In the genomic region with DNA sequence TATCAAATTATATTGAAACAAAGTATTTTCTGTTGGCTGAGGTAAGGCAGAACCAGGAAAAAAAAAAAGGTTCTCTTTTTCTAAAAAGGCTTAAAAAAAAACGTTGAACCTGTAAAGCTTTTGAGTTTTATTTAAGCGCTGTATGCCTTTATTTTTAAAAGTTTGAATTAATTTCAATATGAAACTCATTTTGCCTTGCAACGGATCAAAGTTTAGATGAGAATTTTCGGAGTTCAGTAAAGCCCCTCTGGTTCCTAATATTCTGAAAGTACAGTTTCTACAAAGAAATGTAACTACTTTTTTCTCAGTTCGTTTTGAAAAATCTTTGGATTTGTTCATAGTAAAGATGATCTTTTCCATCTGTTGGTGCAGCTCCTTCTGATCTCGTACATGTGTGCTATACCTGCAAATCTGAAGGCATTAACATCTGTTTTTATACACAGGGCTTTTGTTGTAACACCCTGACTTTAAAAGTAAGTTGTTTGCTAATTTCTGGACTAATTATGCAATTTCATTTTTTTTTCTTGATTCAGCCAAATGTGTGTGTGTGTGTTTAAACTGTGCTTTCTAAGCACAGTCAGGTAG, we compare ENCODE assay signal across 19 cellular contexts. TPM values are rescaled to one million over a fixed set of nuclear protein-coding genes. Genes with fewer than 3 reads are reported as not detected.
A peak's percentile ranks its signal among the peaks of the same experiment; 100 is the strongest.
DNase-seq lines count a peak whose midpoint lies in the region; ATAC-seq, FAIRE-seq and TF ChIP-seq lines count a peak whose summit lies in the region.
"Had no signal": no experiment of that assay in that cellular context is flagged by ENCODE, and none has a peak within 500 bp of the region (broad histone marks: within the 10 kb centered on the region; RNA-seq: fewer than 3 reads in every experiment).

No MANE protein-coding gene starts in this region.

- H3K36me3 Mint-ChIP-seq in neural progenitor cell, result peaks cover 4% of the 10 kb centered on the region
- H3K36me3 Mint-ChIP-seq in activated naive CD4-positive, alpha-beta T cell treated with anti-CD3 and anti-CD28 coated beads for 36 hours (ENCODE audit: low read depth), result peaks cover 2% of the 10 kb centered on the region

- H3K27me3 Mint-ChIP-seq in neural progenitor cell (ENCODE audit: insufficient read depth, low read depth), result peaks cover 3% of the 10 kb centered on the region
- H3K27me3 Mint-ChIP-seq in activated naive CD4-positive, alpha-beta T cell treated with anti-CD3 and anti-CD28 coated beads for 36 hours (ENCODE audit: low read depth), result no peaks in the 10 kb centered on the region

- peaks cover 3% of the 10 kb centered on the region for H3K9me1 ChIP-seq in K562 (ENCODE audit: control insufficient read depth, insufficient read depth, low read length)

- TF ChIP-seq CTCF in right atrium auricular region (IDR thresholded peaks at IDR 0.05) (no peak), heart left ventricle (IDR thresholded peaks at IDR 0.05) (no peak), K562 (IDR thresholded peaks at IDR 0.05 in 2 of 3, conservative IDR thresholded peaks at IDR 0.05 in 1 of 3; ENCODE audit: insufficient read depth in 2 of 3, low read depth in 1 of 3, low read length in 3 of 3) (no peak), neural progenitor cell (IDR thresholded peaks at IDR 0.05) (no peak)

- no TSS peak for BruUV-seq in K562 (replicated peaks; lab: Mats Ljungman, UMichigan)

- no peaks in the 10 kb centered on the region for H3K9me3 Mint-ChIP-seq in neural progenitor cell
- no peaks in the 10 kb centered on the region for H3K9me3 Mint-ChIP-seq in activated naive CD4-positive, alpha-beta T cell treated with anti-CD3 and anti-CD28 coated beads for 36 hours
- H3K9me3 Mint-ChIP-seq: nephron progenitor cell had no signal

- ATAC-seq in heart left ventricle (no peak), K562 (no peak), GM19023 (IDR thresholded peaks at IDR 0.05; ENCODE audit: unreplicated experiment) (no peak)
- ATAC-seq: activated CD4-positive, CD25-positive, alpha-beta regulatory T cell treated with anti-CD3 and anti-CD28 coated beads, Interleukin-2, amount 50 U/mL, for 24 hours; left lobe of liver had no signal

- H3K4me2 ChIP-seq in K562 (ENCODE audit: insufficient read depth, low read length) (no peak overlapping the region), neural progenitor cell (peak overlapping the region; percentile 98)

- peaks cover 27% of the 10 kb centered on the region for H3K4me1 Mint-ChIP-seq in neural progenitor cell
- H3K4me1 Mint-ChIP-seq in activated naive CD4-positive, alpha-beta T cell treated with anti-CD3 and anti-CD28 coated beads for 36 hours (ENCODE audit: low read depth), result peaks cover 29% of the 10 kb centered on the region

- H2AFZ ChIP-seq in K562 (ENCODE audit: low read depth, low read length), result no peak overlapping the region
- no peak overlapping the region for H2AFZ ChIP-seq in neural progenitor cell (replicated peaks)

- H3K36me3 ChIP-seq in right atrium auricular region, result peaks cover 15% of the 10 kb centered on the region
- H3K36me3 ChIP-seq in heart left ventricle, result peaks cover 0 to 38% (median 24%) of the 10 kb centered on the region in 9 donors
- no peaks in the 10 kb centered on the region for H3K36me3 ChIP-seq in K562 (ENCODE audit: control insufficient read depth, insufficient read depth, low read length)
- no peaks in the 10 kb centered on the region for H3K36me3 ChIP-seq in neural progenitor cell
- H3K36me3 ChIP-seq in thymus (ENCODE audit: control insufficient read depth, insufficient read depth), result peaks cover 28% of the 10 kb centered on the region

- intact Hi-C loops in heart left ventricle (cut with DNase I), result loop anchor here in 5 of 10 donors (5.0 to 10.0 kb wide), 4 partner anchors 109 to 706 kb away; partner anchors contain the start of gene AKT3 (in 1 of the 5)
- intact Hi-C loops in K562 (cut with micrococcal nuclease), result no loop called here
- intact Hi-C loops in activated naive CD4-positive, alpha-beta T cell treated with anti-CD3 and anti-CD28 coated beads for 36 hours (cut with micrococcal nuclease), result no loop called here

- 65 to 73% (median 71%) methylated on average over 6 of the region's 6 CpGs for WGBS in heart left ventricle, 4 donors
- WGBS in K562 (ENCODE audit: insufficient coverage, low coverage, missing lambda C conversion rate), result 17% methylated on average over 6 of the region's 6 CpGs
- 57% methylated on average over 6 of the region's 6 CpGs for WGBS in thymus

- peaks cover 32% of the 10 kb centered on the region for H3F3A ChIP-seq in neural progenitor cell (ENCODE audit: low read depth)

- H3K9ac ChIP-seq in K562 (ENCODE audit: insufficient read depth in 1 of 2, low read depth in 2 of 2, low read length in 2 of 2) (no peak overlapping the region), neural progenitor cell (no peak overlapping the region)

- no peak overlapping the region for H3K4me3 Mint-ChIP-seq in neural progenitor cell
- no peak overlapping the region for H3K4me3 Mint-ChIP-seq in activated naive CD4-positive, alpha-beta T cell treated with anti-CD3 and anti-CD28 coated beads for 36 hours
- H3K4me3 Mint-ChIP-seq: nephron progenitor cell had no signal

- H3K4me1 ChIP-seq in right atrium auricular region (peaks cover 0 to 25% of the 10 kb centered on the region in 2 donors), heart left ventricle (peaks cover 3 to 46% (median 24%) of the 10 kb centered on the region in 12 donors), K562 (replicated peaks in 1 of 2; ENCODE audit: control insufficient read depth in 2 of 2, insufficient read depth in 2 of 2, low read length in 2 of 2) (peaks cover 7 to 12% of the 10 kb centered on the region in 2 experiments), neural progenitor cell (peaks cover 64% of the 10 kb centered on the region), thymus (ENCODE audit: control insufficient read depth, insufficient read depth, low read length) (peaks cover 9% of the 10 kb centered on the region)

- H3K4me3 ChIP-seq in right atrium auricular region, result no peak overlapping the region
- H3K4me3 ChIP-seq in heart left ventricle, result no peak overlapping the region
- no peak overlapping the region for H3K4me3 ChIP-seq in K562
- H3K4me3 ChIP-seq in neural progenitor cell, result no peak overlapping the region
- peak overlapping the region; percentile 47 for H3K4me3 ChIP-seq in thymus (ENCODE audit: low read length)

- TF ChIP-seq POLR2A in heart left ventricle (IDR thresholded peaks at IDR 0.05) (no peak), K562 (conservative IDR thresholded peaks at IDR 0.05) (no peak)

- DNase-seq in right atrium auricular region (ENCODE audit: low spot score) (no peak), heart left ventricle (no peak), K562 (ENCODE audit: extremely low read depth in 1 of 4, low spot score in 3 of 4) (no peak), neural progenitor cell (ENCODE audit: low spot score) (no peak), amniotic stem cell (lab: John Stamatoyannopoulos, UW) (no peak)
- DNase-seq in activated naive CD4-positive, alpha-beta T cell treated with anti-CD3 and anti-CD28 coated beads for 36 hours, result no peak
- DNase-seq: activated naive CD4-positive, alpha-beta T cell treated with anti-CD3 and anti-CD28 coated beads, Interleukin-2, amount 50 U/mL, for 16 hours; activated T-cell treated with anti-CD3 and anti-CD28 coated beads, Interleukin-2, amount 50 U/mL, for 48 hours; aorta; GOT3; KG1; NCI-H2029 treated with DMSO at 0.1 percent for 48 hours; nephron progenitor cell; RPMI8226; stimulated activated CD4-positive, alpha-beta T cell treated with anti-CD3 and anti-CD28 coated beads, Interleukin-12 subunit alpha, Interleukin-12 subunit beta, amount 100 ng/mL, for 4 hours had no signal

- no peak for TF ChIP-seq RAD21 in K562 (CRISPR knock-in tag; conservative IDR thresholded peaks at IDR 0.05 in 1 of 2, IDR thresholded peaks at IDR 0.05 in 1 of 2)

- POLR2A ChIA-PET in K562 (lab: Yijun Ruan, JAX), result interaction anchor here (0.7 kb wide), 1 partner anchor 96 kb away, joined by 3 read pairs; no protein-coding TSS in a partner anchor

- in situ Hi-C loops in K562 (cut with MboI), result no loop called here

- H4K20me1 ChIP-seq in K562 (replicated peaks; ENCODE audit: control insufficient read depth, insufficient read depth, low read length) (peaks cover 15% of the 10 kb centered on the region; the same call in 1 of the 2 replicates), neural progenitor cell (ENCODE audit: low read depth) (peaks cover 68% of the 10 kb centered on the region)

- no peak for TF ChIP-seq EP300 in K562 (IDR thresholded peaks at IDR 0.05; ENCODE audit: low read length)

- CTCF ChIA-PET in K562 (lab: Yijun Ruan, JAX; ENCODE audit: low intra/inter-chr PET ratio), result no interaction called here
- CTCF ChIA-PET in activated naive CD4-positive, alpha-beta T cell treated with anti-CD3 and anti-CD28 coated beads for 36 hours (lab: Charles Lee), result no interaction called here

- H3K9me3 ChIP-seq in right atrium auricular region (no peaks in the 10 kb centered on the region), heart left ventricle (no peaks in the 10 kb centered on the region), K562 (replicated peaks; ENCODE audit: control insufficient read depth, insufficient read depth, low read depth, low read length) (no peaks in the 10 kb centered on the region), neural progenitor cell (ENCODE audit: low read depth) (no peaks in the 10 kb centered on the region), thymus (ENCODE audit: control insufficient read depth) (no peaks in the 10 kb centered on the region)

- H3K27ac Mint-ChIP-seq in neural progenitor cell, result no peak overlapping the region
- no peak overlapping the region for H3K27ac Mint-ChIP-seq in activated naive CD4-positive, alpha-beta T cell treated with anti-CD3 and anti-CD28 coated beads for 36 hours
- H3K27ac Mint-ChIP-seq: nephron progenitor cell had no signal

- FAIRE-seq in K562 (lab: Jason Lieb, UNC), result no peak

- H3K79me2 ChIP-seq in K562 (ENCODE audit: control insufficient read depth, insufficient read depth, low read length) (no peaks in the 10 kb centered on the region), neural progenitor cell (ENCODE audit: low read depth) (peaks cover 73% of the 10 kb centered on the region)

- H3K27ac ChIP-seq in right atrium auricular region (peak overlapping the region; percentile 50 to 74), heart left ventricle (peak overlapping the region in 1 of 12 donors; percentile 81), K562 (ENCODE audit: extremely low read depth, low read depth, low read length) (no peak overlapping the region), neural progenitor cell (no peak overlapping the region), thymus (ENCODE audit: low read depth) (no peak overlapping the region)

- no peaks in the 10 kb centered on the region for H3K27me3 ChIP-seq in right atrium auricular region
- H3K27me3 ChIP-seq in heart left ventricle, result no peaks in the 10 kb centered on the region
- H3K27me3 ChIP-seq in K562 (ENCODE audit: control insufficient read depth in 2 of 2, insufficient read depth in 2 of 2, low read length in 2 of 2), result peaks cover 19 to 22% of the 10 kb centered on the region in 2 experiments
- H3K27me3 ChIP-seq in neural progenitor cell, result no peaks in the 10 kb centered on the region
- no peaks in the 10 kb centered on the region for H3K27me3 ChIP-seq in thymus (ENCODE audit: control insufficient read depth, insufficient read depth)

RNA-seq across cellular contexts. Expression of gene ZBTB18, which starts 1.7 kb away (rescaled TPM):
- total RNA-seq in right atrium auricular region, result 10 to 100 TPM; 14.9 to 19.7 TPM
- 10 to 100 TPM; 19.9 to 29.2 (median 22.5) TPM for total RNA-seq in heart left ventricle
- polyA plus RNA-seq in heart left ventricle, result 10 to 100 TPM; 12.5 to 19.3 TPM
- total RNA-seq in K562 (2011; cell fraction: chromatin; rRNA removed; ENCODE audit: low replicate concordance), result 4.1 and 7.6 TPM in 2 replicates
- total RNA-seq in K562 (2011; cell fraction: nucleolus; rRNA removed), result 3.3 and 4.6 TPM in 2 replicates
- total RNA-seq in K562 (2011; cell fraction: nucleoplasm; rRNA removed), result 4.4 and 4.8 TPM in 2 replicates
- total RNA-seq in K562 (2014; rRNA removed), result 1.4 and 1.5 TPM in 2 replicates
- 1.6 and 2.0 TPM in 2 replicates for total RNA-seq in K562 (2014; rRNA removed; fragmentation: Illumina TruSeq; extraction: Trizol)
- total RNA-seq in K562 (2015; rRNA removed; fragmentation: Illumina TruSeq; extraction: Trizol), result 1.6 and 1.7 TPM in 2 replicates
- 2.1 and 2.2 TPM in 2 replicates for total RNA-seq in K562 (2021)
- 2.6 TPM in 2 replicates for polyA plus RNA-seq in K562 (2011; rRNA removed)
- 1.6 and 1.8 TPM in 2 replicates for polyA plus RNA-seq in K562 (2011; cell fraction: cytosol; rRNA removed)
- polyA plus RNA-seq in K562 (2011; cell fraction: nucleus; rRNA removed), result 6.9 and 7.8 TPM in 2 replicates
- polyA plus RNA-seq in K562 (2012), result 1.3 and 1.4 TPM in 2 replicates
- 1.6 TPM in 2 replicates for polyA plus RNA-seq in K562 (2014; fragmentation: Illumina TruSeq; extraction: Trizol)
- polyA plus RNA-seq in K562 (2014; fragmentation: Nextera tagmentation; extraction: Ambion mirVana), result under 1 TPM; 0.13 to 0.24 TPM
- 1.7 and 1.8 TPM in 2 replicates for polyA plus RNA-seq in K562 (2014; rRNA removed)
- polyA minus RNA-seq in K562 (2011; rRNA and poly(A)+ RNA removed), result 3.7 and 4.1 TPM in 2 replicates
- polyA minus RNA-seq in K562 (2011; cell fraction: cytosol; rRNA and poly(A)+ RNA removed), result 1.7 and 2.6 TPM in 2 replicates
- polyA minus RNA-seq in K562 (2011; cell fraction: nucleus; rRNA and poly(A)+ RNA removed), result 2.6 and 4.3 TPM in 2 replicates
- 26.8 and 30.1 TPM in 2 replicates for total RNA-seq in neural progenitor cell (ENCODE audit: low replicate concordance)
- 47.3 TPM for polyA plus RNA-seq in thymus
- total RNA-seq in activated naive CD4-positive, alpha-beta T cell treated with anti-CD3 and anti-CD28 coated beads for 36 hours, result 1 to 10 TPM; 7.2 to 7.4 TPM

Comparison
In these comparisons a context has a peak if more than half of its experiments do, and no peak if none do; other contexts are left out.
1. H3K27ac ChIP-seq: peak in right atrium auricular region (2 of 2); none in K562 (single experiment), neural progenitor cell (single experiment) and thymus (single experiment).